6 cellular contexts compared by ENCODE assay signal in the genomic region with DNA sequence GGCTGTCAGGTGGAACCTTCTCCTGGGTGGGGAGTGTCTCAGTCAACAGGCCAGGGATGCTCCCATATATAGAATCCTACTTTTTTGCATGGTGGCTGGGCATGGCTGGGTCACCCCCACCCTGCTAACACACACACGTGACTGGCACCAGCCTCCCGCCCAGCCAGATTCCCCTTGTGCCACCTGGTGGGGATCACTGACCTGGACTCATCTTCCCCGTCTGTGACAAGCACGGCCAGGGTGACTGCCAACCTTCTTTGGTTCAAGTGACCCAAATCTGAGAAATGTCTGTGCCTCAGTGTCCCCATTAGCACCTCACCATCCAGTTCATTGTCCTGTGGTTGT. TPM values are rescaled to one million over a fixed set of nuclear protein-coding genes. Genes with fewer than 3 reads are reported as not detected.
A peak's percentile ranks its signal among the peaks of the same experiment; 100 is the strongest.
DNase-seq lines count a peak whose midpoint lies in the region; TF ChIP-seq lines count a peak whose summit lies in the region.

No MANE protein-coding gene starts in this region.

- no peaks in the 10 kb centered on the region for H3K36me3 ChIP-seq in Karpas-422 (ENCODE audit: insufficient read depth, low read length)

- peak overlapping the region; percentile 85 for H3K9ac ChIP-seq in Karpas-422 (ENCODE audit: low read length)

- no peaks in the 10 kb centered on the region for H3K9me3 ChIP-seq in Karpas-422 (ENCODE audit: low read length)

- H3K27ac ChIP-seq in Karpas-422 (ENCODE audit: low read length) (peak overlapping the region; percentile 65), skin epidermis (peak overlapping the region in 19 of 21 experiments; percentile 62 to 91 (median 84))

- H3K27me3 Mint-ChIP-seq in endothelial cell (ENCODE audit: unreplicated experiment): peaks cover 6% of the 10 kb centered on the region

- peaks cover 21% of the 10 kb centered on the region for H3K4me1 Mint-ChIP-seq in endothelial cell (ENCODE audit: unreplicated experiment)

- H3K27ac Mint-ChIP-seq in endothelial cell (ENCODE audit: unreplicated experiment): no peak overlapping the region

- no peak for TF ChIP-seq CTCF in endothelial cell (IDR thresholded peaks at IDR 0.05; ENCODE audit: unreplicated experiment)

- no peaks in the 10 kb centered on the region for H3K27me3 ChIP-seq in Karpas-422 (ENCODE audit: low read length)

- H3K4me3 ChIP-seq in Karpas-422 (ENCODE audit: low read length) (peak overlapping the region; percentile 88), skin epidermis (peak overlapping the region; percentile 60 to 72 (median 69))

- H4K20me1 ChIP-seq in Karpas-422 (ENCODE audit: insufficient read depth, low read depth, low read length): no peaks in the 10 kb centered on the region

- peak overlapping the region; percentile 83 for H3K4me2 ChIP-seq in Karpas-422 (ENCODE audit: low read depth, low read length, poor library complexity, severe bottlenecking)

- DNase-seq in A172 (ENCODE audit: low spot score) (peak; percentile 43), Karpas-422 (peak; percentile 53), endothelial cell (ENCODE audit: low spot score) (no peak), T1000 (lab: John Stamatoyannopoulos, UW) (no peak), NOMO-1 (lab: John Stamatoyannopoulos, UW; ENCODE audit: unreplicated experiment in 2 of 2) (no peak)

- H3K4me3 Mint-ChIP-seq in endothelial cell (ENCODE audit: unreplicated experiment): peak overlapping the region; percentile 85

- no peaks in the 10 kb centered on the region for H3K9me2 ChIP-seq in Karpas-422 (replicated peaks; ENCODE audit: insufficient read depth, low read length)

- peak overlapping the region; percentile 28; the same call in 1 of the 2 replicates for H2AFZ ChIP-seq in Karpas-422 (ENCODE audit: low read length)

- H3K4me1 ChIP-seq in Karpas-422 (ENCODE audit: low read length): peaks cover 24% of the 10 kb centered on the region

- no peaks in the 10 kb centered on the region for H3K9me3 Mint-ChIP-seq in endothelial cell (ENCODE audit: unreplicated experiment)

- H3K79me2 ChIP-seq in Karpas-422 (ENCODE audit: low read length): peaks cover 46% of the 10 kb centered on the region

- peaks cover 7% of the 10 kb centered on the region for H3K36me3 Mint-ChIP-seq in endothelial cell (ENCODE audit: low read depth, unreplicated experiment)

RNA-seq across cellular contexts. Expression of a gene that starts 1.0 kb away (rescaled TPM):
- total RNA-seq in A172 (2014; rRNA removed; shearing (Covaris generic)): 181 and 208 TPM in 2 replicates
- total RNA-seq in Karpas-422 (2014; rRNA removed; shearing (Covaris generic); ENCODE audit: low replicate concordance): 66.3 and 186 TPM in 2 replicates
- 207 TPM for total RNA-seq in endothelial cell (ENCODE audit: unreplicated experiment)

RNA-seq across cellular contexts. Expression of a gene that starts 15.0 kb away (rescaled TPM):
- 312 and 320 TPM in 2 replicates for total RNA-seq in A172 (2014; rRNA removed; shearing (Covaris generic))
- total RNA-seq in Karpas-422 (2014; rRNA removed; shearing (Covaris generic); ENCODE audit: low replicate concordance): 92.4 and 151 TPM in 2 replicates
- total RNA-seq in endothelial cell (ENCODE audit: unreplicated experiment): 81.1 TPM

RNA-seq across cellular contexts. Expression of a gene that starts 41.0 kb away (rescaled TPM):
- 0.29 TPM in 1 of 2 replicates, not detected in the other for total RNA-seq in A172 (2014; rRNA removed; shearing (Covaris generic))
- not detected in 2 replicates for total RNA-seq in Karpas-422 (2014; rRNA removed; shearing (Covaris generic); ENCODE audit: low replicate concordance)
- 0.31 TPM for total RNA-seq in endothelial cell (ENCODE audit: unreplicated experiment)

RNA-seq across cellular contexts. Expression of a gene that starts 52.9 kb away (rescaled TPM):
- total RNA-seq in A172 (2014; rRNA removed; shearing (Covaris generic)): 72.8 and 74.8 TPM in 2 replicates
- not detected in 2 replicates for total RNA-seq in Karpas-422 (2014; rRNA removed; shearing (Covaris generic); ENCODE audit: low replicate concordance)
- total RNA-seq in endothelial cell (ENCODE audit: unreplicated experiment): 12.8 TPM

Comparison
In these comparisons a context has a peak if more than half of its experiments do, and no peak if none do; other contexts are left out.
1. DNase-seq: peak in A172 (single experiment) and Karpas-422 (single experiment); none in endothelial cell (single experiment), T1000 (single experiment) and NOMO-1 (0 of 2).